ENCODE assay signal across 19 cellular contexts in genomic region chr7:94022550-94022949, GRCh38. TPM values are rescaled to one million over a fixed set of nuclear protein-coding genes. Genes with fewer than 3 reads are reported as not detected.
A peak's percentile ranks its signal among the peaks of the same experiment; 100 is the strongest.
DNase-seq lines count a peak whose midpoint lies in the region; ATAC-seq, FAIRE-seq and TF ChIP-seq lines count a peak whose summit lies in the region.
"Had no signal": no experiment of that assay in that cellular context is flagged by ENCODE, and none has a peak within 500 bp of the region (broad histone marks: within the 10 kb centered on the region; RNA-seq: fewer than 3 reads in every experiment).

No MANE protein-coding gene starts in this region.

- H3K27me3 ChIP-seq in gastroesophageal sphincter (no peaks in the 10 kb centered on the region), pancreas (no peaks in the 10 kb centered on the region)
- H3K27me3 ChIP-seq: cardiac muscle cell, neutrophil had no signal

- H3K4me3 ChIP-seq in gastroesophageal sphincter (no peak overlapping the region), pancreas (no peak overlapping the region)
- H3K4me3 ChIP-seq: cardiac muscle cell had no signal

- H3K27ac Mint-ChIP-seq in activated naive CD8-positive, alpha-beta T cell: peak overlapping the region; percentile 42
- H3K27ac Mint-ChIP-seq in natural killer cell treated with Interleukin-12 subunit alpha and Interleukin-12 subunit beta and Interleukin-15 and Interleukin-18, amount 100 ng/mL, for 72 hours: peak overlapping the region in 1 of 2 donors; percentile 27

- no peak overlapping the region for H3K27ac ChIP-seq in gastroesophageal sphincter
- no peak overlapping the region for H3K27ac ChIP-seq in pancreas
- H3K27ac ChIP-seq: 22Rv1, cardiac muscle cell, neutrophil had no signal

- ATAC-seq in HG03139 (IDR thresholded peaks at IDR 0.05; ENCODE audit: unreplicated experiment): peak; percentile 60
- ATAC-seq in natural killer cell treated with Interleukin-12 subunit alpha and Interleukin-12 subunit beta and Interleukin-15 and Interleukin-18, amount 100 ng/mL, for 72 hours: peak; percentile 57 to 80
- no peak for ATAC-seq in gastroesophageal sphincter
- no peak for ATAC-seq in GM21423 (IDR thresholded peaks at IDR 0.05; ENCODE audit: unreplicated experiment)
- no peak for ATAC-seq in pancreas
- ATAC-seq: left ventricle myocardium superior had no signal

- H3K27me3 Mint-ChIP-seq in activated naive CD8-positive, alpha-beta T cell: peaks cover 2% of the 10 kb centered on the region
- H3K27me3 Mint-ChIP-seq in natural killer cell treated with Interleukin-12 subunit alpha and Interleukin-12 subunit beta and Interleukin-15 and Interleukin-18, amount 100 ng/mL, for 72 hours: peaks cover 0 to 10% of the 10 kb centered on the region in 2 donors

- intact Hi-C loops in pancreas (cut with DNase I): no loop called here

- TF ChIP-seq CTCF in gastroesophageal sphincter (IDR thresholded peaks at IDR 0.05) (no peak), pancreas (IDR thresholded peaks at IDR 0.05) (no peak)

- no peak for TF ChIP-seq EP300 in gastroesophageal sphincter (IDR thresholded peaks at IDR 0.05)

- H3K9me3 ChIP-seq in gastroesophageal sphincter (no peaks in the 10 kb centered on the region), pancreas (no peaks in the 10 kb centered on the region)
- H3K9me3 ChIP-seq: neutrophil had no signal

- no peaks in the 10 kb centered on the region for H3K4me1 ChIP-seq in gastroesophageal sphincter
- no peaks in the 10 kb centered on the region for H3K4me1 ChIP-seq in pancreas

- FAIRE-seq in pancreas (lab: Jason Lieb, UNC): no peak
- FAIRE-seq: D721Med, small intestine had no signal

- WGBS in gastroesophageal sphincter (ENCODE audit: low coverage in 1 of 2), 2 donors: 37 to 66% methylated on average over 2 to 3 of the region's 3 CpGs
- WGBS in pancreas, 2 donors: 55 to 57% methylated on average over 3 of the region's 3 CpGs

- H3K4me1 Mint-ChIP-seq in activated naive CD8-positive, alpha-beta T cell (ENCODE audit: low read depth): peaks cover 6% of the 10 kb centered on the region
- H3K4me1 Mint-ChIP-seq in natural killer cell treated with Interleukin-12 subunit alpha and Interleukin-12 subunit beta and Interleukin-15 and Interleukin-18, amount 100 ng/mL, for 72 hours (ENCODE audit: low read depth in 2 of 2): peaks cover 0 to 6% of the 10 kb centered on the region in 2 donors

- peak overlapping the region; percentile 46 for H3K4me3 Mint-ChIP-seq in activated naive CD8-positive, alpha-beta T cell
- no peak overlapping the region for H3K4me3 Mint-ChIP-seq in natural killer cell treated with Interleukin-12 subunit alpha and Interleukin-12 subunit beta and Interleukin-15 and Interleukin-18, amount 100 ng/mL, for 72 hours

- DNase-seq in NOMO-1 treated with DMSO at 0.1 percent for 48 hours (lab: John Stamatoyannopoulos, UW; ENCODE audit: unreplicated experiment) (peak; percentile 25), NOMO-1 treated with dmso at 0.1 percent for 144 hours (lab: John Stamatoyannopoulos, UW; ENCODE audit: unreplicated experiment) (no peak), pancreas (no peak)
- no peak for DNase-seq in natural killer cell treated with Interleukin-12 subunit alpha and Interleukin-12 subunit beta and Interleukin-15 and Interleukin-18, amount 100 ng/mL, for 72 hours (ENCODE audit: low spot score)
- DNase-seq: activated CD4-positive, alpha-beta T cell treated with anti-CD3 and anti-CD28 coated beads for 1 hour; activated effector memory CD4-positive, alpha-beta T cell treated with anti-CD3 and anti-CD28 coated beads, Interleukin-2, amount 50 U/mL, for 16 hours; Kasumi-1; left ventricle myocardium superior; NCI-H2081 treated with DMSO at 0.1 percent for 48 hours; NK-92 treated with Interleukin-12 subunit alpha and Interleukin-12 subunit beta, amount 100 ng/mL, for 24 hours; small intestine had no signal

- H3K9me3 Mint-ChIP-seq in activated naive CD8-positive, alpha-beta T cell (ENCODE audit: low read depth): no peaks in the 10 kb centered on the region
- H3K9me3 Mint-ChIP-seq in natural killer cell treated with Interleukin-12 subunit alpha and Interleukin-12 subunit beta and Interleukin-15 and Interleukin-18, amount 100 ng/mL, for 72 hours: no peaks in the 10 kb centered on the region

- H3K36me3 ChIP-seq in gastroesophageal sphincter (no peaks in the 10 kb centered on the region), pancreas (no peaks in the 10 kb centered on the region)
- H3K36me3 ChIP-seq: cardiac muscle cell, neutrophil had no signal

- no peak for TF ChIP-seq POLR2A in gastroesophageal sphincter (IDR thresholded peaks at IDR 0.05)

- peaks cover 2% of the 10 kb centered on the region for H3K36me3 Mint-ChIP-seq in activated naive CD8-positive, alpha-beta T cell
- H3K36me3 Mint-ChIP-seq in natural killer cell treated with Interleukin-12 subunit alpha and Interleukin-12 subunit beta and Interleukin-15 and Interleukin-18, amount 100 ng/mL, for 72 hours: peaks cover 9% of the 10 kb centered on the region

RNA-seq across cellular contexts. Expression of gene BET1, which starts 18.4 kb away (rescaled TPM):
- total RNA-seq in natural killer cell treated with Interleukin-12 subunit alpha and Interleukin-12 subunit beta and Interleukin-15 and Interleukin-18, amount 100 ng/mL, for 72 hours: 10 to 100 TPM; 18.1 to 23.8 TPM
- total RNA-seq in gastroesophageal sphincter (10 to 100 TPM; 13.4 to 22.7 (median 19.4) TPM), pancreas (10 to 100 TPM; 13.8 to 24.6 (median 16.4) TPM)
- 10 to 100 TPM; 18.6 to 23.2 TPM for polyA plus RNA-seq in pancreas

Comparison
In these comparisons a context has a peak if more than half of its experiments do, and no peak if none do; other contexts are left out.
1. ATAC-seq: peak in HG03139 (single experiment) and natural killer cell treated with Interleukin-12 subunit alpha and Interleukin-12 subunit beta and Interleukin-15 and Interleukin-18, amount 100 ng/mL, for 72 hours (2 of 2); none in gastroesophageal sphincter (single experiment), GM21423 (single experiment) and pancreas (0 of 4).